In genomic region chr3:54176106-54176505, GRCh38 we compare ENCODE assay signal across 25 cellular contexts. TPM values are rescaled to one million over a fixed set of nuclear protein-coding genes. Genes with fewer than 3 reads are reported as not detected.
DNase-seq lines count a peak whose midpoint lies in the region; ATAC-seq and TF ChIP-seq lines count a peak whose summit lies in the region.
"Had no signal": no experiment of that assay in that cellular context is flagged by ENCODE, and none has a peak within 500 bp of the region (broad histone marks: within the 10 kb centered on the region; RNA-seq: fewer than 3 reads in every experiment).

No MANE protein-coding gene starts in this region.

- TF ChIP-seq CTCF in LNCaP clone FGC (IDR thresholded peaks at IDR 0.05; ENCODE audit: control insufficient read depth, extremely low read depth, insufficient read depth), result no peak

- ATAC-seq in HG03175 (IDR thresholded peaks at IDR 0.05; ENCODE audit: unreplicated experiment), result no peak
- ATAC-seq: gastrocnemius medialis; GM12878; stimulated activated memory B cell treated with anti-CD40 and anti-IgM and Interleukin-4, amounts not matched to agents 10 μg/mL and 1 μg/mL and 100 μg/mL, for 72 hours had no signal

- DNase-seq in DMS53 treated with DMSO at 0.1 percent for 48 hours (lab: John Stamatoyannopoulos, UW; ENCODE audit: unreplicated experiment) (peak; percentile 14), LNCaP clone FGC (ENCODE audit: low read depth) (peak; percentile 89), RPMI7951 (ENCODE audit: low read depth) (peak; percentile 26), left kidney (ENCODE audit: low read depth, low spot score) (peak; percentile 49), SW 1271 (lab: John Stamatoyannopoulos, UW) (no peak)
- DNase-seq in activated naive CD4-positive, alpha-beta T cell (lab: John Stamatoyannopoulos, UW), result no peak
- DNase-seq: activated CD4-positive, alpha-beta T cell treated with anti-CD3 and anti-CD28 coated beads, Interleukin-2, amount 10 ng/mL, durations not matched to agents 7 days and 5 days; CD4-positive, alpha-beta T cell; DMS153; effector CD4-positive, alpha-beta T cell; gastrocnemius medialis; HFFc6; NCI-H1048; NCI-H446; RPMI8226; SK-N-SH; small intestine; thyroid gland; WERI-Rb-1 had no signal

- no peak overlapping the region for H3K4me3 ChIP-seq in LNCaP clone FGC (ENCODE audit: low read depth, low read length)
- H3K4me3 ChIP-seq: gastrocnemius medialis, GM12878, lung, thyroid gland had no signal

RNA-seq across cellular contexts. Expression of gene CACNA2D3, which starts 53.8 kb away (rescaled TPM):
- total RNA-seq in RPMI7951 (2014; rRNA removed; shearing (Covaris generic)), result 11.2 and 11.7 TPM in 2 replicates
- total RNA-seq: activated CD4-positive, alpha-beta T cell treated with anti-CD3 and anti-CD28 coated beads, Interleukin-2, amount 10 ng/mL, durations not matched to agents 7 days and 5 days; GM12878; pulmonary artery endothelial cell; T-helper 2 cell treated with Interferon-gamma antibody and Interleukin-4, amounts not matched to agents 100 ng/mL and 5 ng/mL, for 36 hours had no signal

Comparison
In these comparisons a context has a peak if more than half of its experiments do, and no peak if none do; other contexts are left out.
1. DNase-seq: peak in DMS53 treated with DMSO at 0.1 percent for 48 hours (single experiment), LNCaP clone FGC (single experiment), RPMI7951 (single experiment) and left kidney (single experiment); none in activated naive CD4-positive, alpha-beta T cell (0 of 4) and SW 1271 (0 of 2).